ENCODE assay signal across 1 cellular context in genomic region chr3:51798561-51798960, GRCh38.
TF ChIP-seq lines count a peak whose summit lies in the region.

No MANE protein-coding gene starts in this region.

TF ChIP-seq in HepG2, 621 proteins besides CTCF, POLR2A, EP300 and RAD21 (continued from another document):
- TF ChIP-seq, protein P1, sequence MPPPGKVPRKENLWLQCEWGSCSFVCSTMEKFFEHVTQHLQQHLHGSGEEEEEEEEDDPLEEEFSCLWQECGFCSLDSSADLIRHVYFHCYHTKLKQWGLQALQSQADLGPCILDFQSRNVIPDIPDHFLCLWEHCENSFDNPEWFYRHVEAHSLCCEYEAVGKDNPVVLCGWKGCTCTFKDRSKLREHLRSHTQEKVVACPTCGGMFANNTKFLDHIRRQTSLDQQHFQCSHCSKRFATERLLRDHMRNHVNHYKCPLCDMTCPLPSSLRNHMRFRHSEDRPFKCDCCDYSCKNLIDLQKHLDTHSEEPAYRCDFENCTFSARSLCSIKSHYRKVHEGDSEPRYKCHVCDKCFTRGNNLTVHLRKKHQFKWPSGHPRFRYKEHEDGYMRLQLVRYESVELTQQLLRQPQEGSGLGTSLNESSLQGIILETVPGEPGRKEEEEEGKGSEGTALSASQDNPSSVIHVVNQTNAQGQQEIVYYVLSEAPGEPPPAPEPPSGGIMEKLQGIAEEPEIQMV (CRISPR knock-in tag; IDR thresholded peaks at IDR 0.05; ENCODE audit: low read depth), result no peak
- no peak for TF ChIP-seq ZNF7 (CRISPR knock-in tag; IDR thresholded peaks at IDR 0.05)
- TF ChIP-seq MAFF (IDR thresholded peaks at IDR 0.05; ENCODE audit: low read depth, low read length), result no peak
- peak; percentile 42; the same call in 1 of the 2 replicates for TF ChIP-seq NFYC (CRISPR knock-in tag; IDR thresholded peaks at IDR 0.05)
- TF ChIP-seq NFYB (CRISPR knock-in tag; IDR thresholded peaks at IDR 0.05), result peak; percentile 78
- TF ChIP-seq, protein P2, sequence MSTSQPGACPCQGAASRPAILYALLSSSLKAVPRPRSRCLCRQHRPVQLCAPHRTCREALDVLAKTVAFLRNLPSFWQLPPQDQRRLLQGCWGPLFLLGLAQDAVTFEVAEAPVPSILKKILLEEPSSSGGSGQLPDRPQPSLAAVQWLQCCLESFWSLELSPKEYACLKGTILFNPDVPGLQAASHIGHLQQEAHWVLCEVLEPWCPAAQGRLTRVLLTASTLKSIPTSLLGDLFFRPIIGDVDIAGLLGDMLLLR (CRISPR knock-in tag; IDR thresholded peaks at IDR 0.05), result no peak
